ENCODE assay signal across 21 cellular contexts in the genomic region with DNA sequence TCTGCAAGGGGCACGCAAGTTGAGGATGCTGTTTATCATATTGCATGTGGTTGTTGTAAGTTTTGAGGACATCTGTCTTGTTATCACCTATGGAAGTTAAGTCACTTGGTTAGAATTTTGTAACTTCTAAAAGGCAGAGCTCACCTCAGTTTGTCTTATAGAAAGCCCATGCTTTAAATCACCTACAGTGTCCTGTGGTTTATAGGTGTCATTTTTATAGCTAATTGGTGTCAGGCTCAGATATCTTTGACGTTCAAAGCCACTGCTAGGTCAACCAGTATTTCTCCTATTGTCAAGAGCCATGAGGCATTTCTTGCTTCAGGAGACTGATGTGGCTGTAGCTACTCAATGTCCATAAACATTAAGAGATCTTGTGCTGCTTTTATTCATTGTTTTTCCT. TPM values are rescaled to one million over a fixed set of nuclear protein-coding genes. Genes with fewer than 3 reads are reported as not detected.
DNase-seq lines count a peak whose midpoint lies in the region; ATAC-seq and TF ChIP-seq lines count a peak whose summit lies in the region.
"Had no signal": no experiment of that assay in that cellular context is flagged by ENCODE, and none has a peak within 500 bp of the region (broad histone marks: within the 10 kb centered on the region; RNA-seq: fewer than 3 reads in every experiment).

No MANE protein-coding gene starts in this region.

- WGBS in aorta, 2 donors: 35 to 58% methylated on average over 2 of the region's 2 CpGs

- peak; percentile 20 for DNase-seq in NCI-H2107 treated with DMSO at 0.1 percent for 48 hours (lab: John Stamatoyannopoulos, UW; ENCODE audit: unreplicated experiment)
- DNase-seq in NCI-H2107 (lab: John Stamatoyannopoulos, UW): no peak
- DNase-seq in coronary artery (ENCODE audit: low spot score): no peak
- DNase-seq in neural progenitor cell (ENCODE audit: low spot score): no peak
- no peak for DNase-seq in aorta
- no peak for DNase-seq in Peyer's patch
- DNase-seq: AML-193, DMS 273 treated with DMSO at 0.1 percent for 48 hours, KG1, MV-4-11, NCI-H187, NCI-H2171, NCI-H526, PC-3 had no signal

- H3K4me1 Mint-ChIP-seq in neural progenitor cell: peaks cover 19% of the 10 kb centered on the region

- no peaks in the 10 kb centered on the region for H3K9me3 Mint-ChIP-seq in neural progenitor cell

- peaks cover 49% of the 10 kb centered on the region for H3K36me3 Mint-ChIP-seq in neural progenitor cell

- ATAC-seq in aorta (ENCODE audit: low FRiP score): no peak
- no peak for ATAC-seq in GM18498 (IDR thresholded peaks at IDR 0.05; ENCODE audit: unreplicated experiment)
- ATAC-seq in HG03039 (IDR thresholded peaks at IDR 0.05; ENCODE audit: unreplicated experiment): no peak
- ATAC-seq: HepG2, PC-3 had no signal

- no peaks in the 10 kb centered on the region for H3K4me1 ChIP-seq in neural progenitor cell
- H3K4me1 ChIP-seq in aorta (ENCODE audit: control insufficient read depth in 1 of 2, insufficient read depth in 2 of 2, low read length in 2 of 2): peaks cover 2 to 7% of the 10 kb centered on the region in 2 donors
- no peaks in the 10 kb centered on the region for H3K4me1 ChIP-seq in Peyer's patch

- no peak for TF ChIP-seq CTCF in coronary artery (IDR thresholded peaks at IDR 0.05)
- TF ChIP-seq CTCF in neural progenitor cell (IDR thresholded peaks at IDR 0.05): no peak
- TF ChIP-seq CTCF in Peyer's patch (IDR thresholded peaks at IDR 0.05): no peak

- intact Hi-C loops in aorta (cut with DNase I): loop anchor here (5.0 to 10.0 kb wide), 2 partner anchors 111 to 173 kb away; no protein-coding TSS in a partner anchor

- H3K4me3 Mint-ChIP-seq in neural progenitor cell: no peak overlapping the region
- H3K4me3 Mint-ChIP-seq: CD14-positive monocyte had no signal

- peaks cover 4% of the 10 kb centered on the region for H3K27me3 Mint-ChIP-seq in neural progenitor cell (ENCODE audit: insufficient read depth, low read depth)

- H3K4me2 ChIP-seq in neural progenitor cell: no peak overlapping the region

- H3K9me3 ChIP-seq in neural progenitor cell (ENCODE audit: low read depth) (no peaks in the 10 kb centered on the region), aorta (ENCODE audit: control insufficient read depth, low read length) (no peaks in the 10 kb centered on the region), Peyer's patch (no peaks in the 10 kb centered on the region)
- H3K9me3 ChIP-seq: HAP-1 had no signal

- H3K4me3 ChIP-seq in coronary artery (no peak overlapping the region), neural progenitor cell (no peak overlapping the region), aorta (ENCODE audit: low read length in 2 of 2) (no peak overlapping the region), Peyer's patch (no peak overlapping the region)
- H3K4me3 ChIP-seq: HAP-1 had no signal

- H3K9ac ChIP-seq in neural progenitor cell: no peak overlapping the region

- H3K36me3 ChIP-seq in neural progenitor cell (peaks cover 3% of the 10 kb centered on the region), aorta (ENCODE audit: control insufficient read depth in 1 of 2, insufficient read depth in 2 of 2, low read length in 1 of 2) (peaks cover 0 to 7% of the 10 kb centered on the region in 2 donors), Peyer's patch (no peaks in the 10 kb centered on the region)
- H3K36me3 ChIP-seq: HAP-1 had no signal

- TF ChIP-seq POLR2A in Peyer's patch (IDR thresholded peaks at IDR 0.05): no peak

- no peak overlapping the region for H3K27ac Mint-ChIP-seq in neural progenitor cell
- H3K27ac Mint-ChIP-seq: CD14-positive monocyte had no signal

- H3K27ac ChIP-seq in coronary artery (peak overlapping the region; percentile 6 to 46), neural progenitor cell (peak overlapping the region; percentile 1), aorta (ENCODE audit: low read depth in 1 of 2, low read length in 2 of 2) (peak overlapping the region; percentile 45 to 92), Peyer's patch (no peak overlapping the region)
- H3K27ac ChIP-seq: 22Rv1, RWPE1 had no signal

- no peaks in the 10 kb centered on the region for H3K27me3 ChIP-seq in neural progenitor cell
- no peaks in the 10 kb centered on the region for H3K27me3 ChIP-seq in aorta (ENCODE audit: control insufficient read depth in 1 of 2, insufficient read depth in 2 of 2, low read length in 1 of 2)
- no peaks in the 10 kb centered on the region for H3K27me3 ChIP-seq in Peyer's patch

- peaks cover 98% of the 10 kb centered on the region for H4K20me1 ChIP-seq in neural progenitor cell (ENCODE audit: low read depth)

- no peak overlapping the region for H2AFZ ChIP-seq in neural progenitor cell (replicated peaks)

- peaks cover 100% of the 10 kb centered on the region for H3K79me2 ChIP-seq in neural progenitor cell (ENCODE audit: low read depth)

- peaks cover 1% of the 10 kb centered on the region for H3F3A ChIP-seq in neural progenitor cell (ENCODE audit: low read depth)

RNA-seq across cellular contexts. Expression of a gene that starts 16.8 kb away (rescaled TPM):
- total RNA-seq in neural progenitor cell (ENCODE audit: low replicate concordance) (121 and 137 TPM in 2 replicates), aorta (100 to 1,000 TPM; 183 to 194 TPM), Peyer's patch (100 to 1,000 TPM in 1 of 4 donors, 10 to 100 TPM in 2, 1 to 10 TPM in 1; 3.9 to 188 (median 12.7) TPM)
- 10 to 100 TPM; 19.3 to 43.4 TPM for polyA plus RNA-seq in aorta
- total RNA-seq: HepG2 had no signal
- polyA plus RNA-seq: HepG2 had no signal

Comparison
In these comparisons a context has a peak if more than half of its experiments do, and no peak if none do; other contexts are left out.
1. H3K27ac ChIP-seq: peak in coronary artery (2 of 2), neural progenitor cell (single experiment) and aorta (2 of 2); none in Peyer's patch (0 of 4).